Comparison of ENCODE assay signal across 11 cellular contexts in genomic region chrX:153829549-153829798, GRCh38. TPM values are rescaled to one million over a fixed set of nuclear protein-coding genes. Genes with fewer than 3 reads are reported as not detected.
DNase-seq lines count a peak whose midpoint lies in the region; ATAC-seq and TF ChIP-seq lines count a peak whose summit lies in the region.
"Had no signal": no experiment of that assay in that cellular context is flagged by ENCODE, and none has a peak within 500 bp of the region (broad histone marks: within the 10 kb centered on the region; RNA-seq: fewer than 3 reads in every experiment).

No MANE protein-coding gene starts in this region.

- H3K9ac ChIP-seq in SK-N-MC (ENCODE audit: insufficient read length) = no peak overlapping the region

- CTCF ChIA-PET in CD4-positive, alpha-beta T cell (lab: Charles Lee) = no interaction called here

- no peaks in the 10 kb centered on the region for H4K20me1 ChIP-seq in hepatocyte (ENCODE audit: insufficient read depth, poor library complexity, severe bottlenecking)

- WGBS in hepatocyte (ENCODE audit: low lambda C conversion rate, missing lambda C conversion rate) = 32% methylated on average over 6 of the region's 27 CpGs
- 0% methylated on average over 6 of the region's 27 CpGs for WGBS in prostate gland
- 40% methylated on average over 2 of the region's 27 CpGs for WGBS in right lobe of liver (ENCODE audit: insufficient coverage, low coverage, low lambda C conversion rate, missing lambda C conversion rate)

- no peak overlapping the region for H2AFZ ChIP-seq in hepatocyte

- H3K4me3 Mint-ChIP-seq in CD4-positive, alpha-beta T cell = peak overlapping the region; percentile 78

- peaks cover 23% of the 10 kb centered on the region for H3K4me1 Mint-ChIP-seq in CD4-positive, alpha-beta T cell (ENCODE audit: low read depth)

- no peaks in the 10 kb centered on the region for H3K27me3 ChIP-seq in CD4-positive, alpha-beta T cell (ENCODE audit: control insufficient read depth, insufficient read depth, low read length)
- H3K27me3 ChIP-seq in hepatocyte (peaks cover 34% of the 10 kb centered on the region), prostate gland (replicated peaks; ENCODE audit: insufficient read depth) (no peaks in the 10 kb centered on the region), right lobe of liver (peaks cover 0 to 27% of the 10 kb centered on the region in 2 donors)

- H3K27ac ChIP-seq in CD4-positive, alpha-beta T cell (ENCODE audit: low read depth, low read length) = no peak overlapping the region
- H3K27ac ChIP-seq in SK-N-MC (no peak overlapping the region), hepatocyte (no peak overlapping the region), prostate gland (no peak overlapping the region), right lobe of liver (no peak overlapping the region)
- H3K27ac ChIP-seq: epithelial cell of prostate had no signal

- intact Hi-C loops in CD4-positive, alpha-beta T cell (cut with DNase I, micrococcal nuclease) = loop anchor here in 1 of 2 experiments (5.0 kb wide), 1 partner anchor 73 kb away; the partner anchor contains the start of gene AVPR2
- intact Hi-C loops in prostate gland (cut with DNase I) (no loop called here), right lobe of liver (cut with DNase I) (no loop called here)

- POLR2A ChIA-PET in CD4-positive, alpha-beta T cell (lab: Charles Lee) = no interaction called here

- H3K36me3 ChIP-seq in SK-N-MC (ENCODE audit: insufficient read depth, low read length) = no peaks in the 10 kb centered on the region
- H3K36me3 ChIP-seq in hepatocyte (replicated peaks; ENCODE audit: insufficient read depth, low read depth) = no peaks in the 10 kb centered on the region
- H3K36me3 ChIP-seq in prostate gland = no peaks in the 10 kb centered on the region
- H3K36me3 ChIP-seq in right lobe of liver = no peaks in the 10 kb centered on the region

- no peaks in the 10 kb centered on the region for H3K79me2 ChIP-seq in hepatocyte

- no peaks in the 10 kb centered on the region for H3K9me3 Mint-ChIP-seq in CD4-positive, alpha-beta T cell
- H3K9me3 Mint-ChIP-seq: activated T-helper 2 cell treated with anti-CD3 and anti-CD28 coated beads, Interferon-gamma antibody, Interleukin-2, Interleukin-4, amounts not matched to agents 10 μg/mL and 5 μg/mL and 100 μg/mL, durations not matched to agents 14 hours and 24 hours and 36 hours had no signal

- H3K4me1 ChIP-seq in hepatocyte (ENCODE audit: insufficient read depth) (no peaks in the 10 kb centered on the region), prostate gland (replicated peaks) (no peaks in the 10 kb centered on the region), right lobe of liver (no peaks in the 10 kb centered on the region)

- H3K36me3 Mint-ChIP-seq in CD4-positive, alpha-beta T cell (ENCODE audit: low read depth) = no peaks in the 10 kb centered on the region

- TF ChIP-seq CTCF in CD4-positive, alpha-beta T cell (IDR thresholded peaks at IDR 0.05) = no peak
- no peak for TF ChIP-seq CTCF in hepatocyte (IDR thresholded peaks at IDR 0.05; ENCODE audit: poor library complexity)
- TF ChIP-seq CTCF in prostate gland (IDR thresholded peaks at IDR 0.05) = no peak
- TF ChIP-seq CTCF in right lobe of liver (IDR thresholded peaks at IDR 0.05) = no peak

- H3K27me3 Mint-ChIP-seq in CD4-positive, alpha-beta T cell = no peaks in the 10 kb centered on the region

- no peaks in the 10 kb centered on the region for H3K9me3 ChIP-seq in CD4-positive, alpha-beta T cell (ENCODE audit: control insufficient read depth, low read length)
- H3K9me3 ChIP-seq in SK-N-MC (ENCODE audit: low read depth, low read length) (no peaks in the 10 kb centered on the region), hepatocyte (ENCODE audit: low read depth) (no peaks in the 10 kb centered on the region), prostate gland (no peaks in the 10 kb centered on the region), right lobe of liver (no peaks in the 10 kb centered on the region)

- H3K9me2 ChIP-seq in hepatocyte (replicated peaks; ENCODE audit: insufficient read depth) = no peaks in the 10 kb centered on the region

- peak overlapping the region; percentile 71 for H3K4me2 ChIP-seq in hepatocyte

- H3K4me3 ChIP-seq in SK-N-MC (peak overlapping the region; percentile 77), hepatocyte (no peak overlapping the region), prostate gland (peak overlapping the region; percentile 22), right lobe of liver (peak overlapping the region in 1 of 3 donors; percentile 31)

- DNase-seq in CD4-positive, alpha-beta T cell = no peak
- no peak for DNase-seq in SK-N-MC (ENCODE audit: low read depth, low spot score)
- DNase-seq in hepatocyte (ENCODE audit: low spot score) = no peak
- no peak for DNase-seq in prostate gland (ENCODE audit: low spot score)
- no peak for DNase-seq in right lobe of liver
- DNase-seq in C1 segment of cervical spinal cord (lab: John Stamatoyannopoulos, UW) = no peak
- DNase-seq in NCI-H2081 (lab: John Stamatoyannopoulos, UW) = no peak
- DNase-seq in cerebellum (ENCODE audit: low spot score) = no peak

- ATAC-seq in CD4-positive, alpha-beta T cell (ENCODE audit: poor library complexity) = no peak
- ATAC-seq in right lobe of liver = no peak

- H3K27ac Mint-ChIP-seq in CD4-positive, alpha-beta T cell = no peak overlapping the region
- H3K27ac Mint-ChIP-seq: activated T-helper 2 cell treated with anti-CD3 and anti-CD28 coated beads, Interferon-gamma antibody, Interleukin-2, Interleukin-4, amounts not matched to agents 10 μg/mL and 5 μg/mL and 100 μg/mL, durations not matched to agents 14 hours and 24 hours and 36 hours had no signal

- no peak for TF ChIP-seq POLR2A in prostate gland (IDR thresholded peaks at IDR 0.05)
- TF ChIP-seq POLR2A in right lobe of liver (IDR thresholded peaks at IDR 0.05) = no peak

RNA-seq across cellular contexts. Expression of gene PDZD4, which starts 0.9 kb away (rescaled TPM):
- total RNA-seq in CD4-positive, alpha-beta T cell = 10 to 100 TPM; 24.8 to 26.8 TPM
- total RNA-seq in hepatocyte (1.6 and 2.8 TPM in 2 replicates), prostate gland (10 to 100 TPM in 1 of 2 donors, 1 to 10 TPM in 1; 7.2 to 16.8 TPM), right lobe of liver (1 to 10 TPM in 5 of 6 experiments, under 1 TPM in 1; 0.61 to 2.3 (median 1.5) TPM), cerebellum (89.6 TPM)
- 0.59 and 1.4 TPM in 2 replicates for polyA plus RNA-seq in hepatocyte

RNA-seq across cellular contexts. Expression of gene SSR4, which starts 35.0 kb away (rescaled TPM):
- total RNA-seq in CD4-positive, alpha-beta T cell = 100 to 1,000 TPM; 171 to 173 TPM
- total RNA-seq in hepatocyte (316 and 385 TPM in 2 replicates), prostate gland (100 to 1,000 TPM; 288 to 623 TPM), right lobe of liver (100 to 1,000 TPM; 150 to 221 (median 205) TPM), cerebellum (68.6 TPM)
- polyA plus RNA-seq in hepatocyte = 665 and 693 TPM in 2 replicates

RNA-seq across cellular contexts. Expression of gene IDH3G, which starts 35.3 kb away (rescaled TPM):
- total RNA-seq in CD4-positive, alpha-beta T cell = 10 to 100 TPM; 46.8 to 47.3 TPM
- total RNA-seq in hepatocyte = 35.4 and 35.8 TPM in 2 replicates
- polyA plus RNA-seq in hepatocyte = 60.0 and 74.3 TPM in 2 replicates
- total RNA-seq in prostate gland = 100 to 1,000 TPM; 106 to 122 TPM
- total RNA-seq in right lobe of liver = 10 to 100 TPM; 19.4 to 70.1 (median 27.4) TPM
- total RNA-seq in cerebellum = 31.1 TPM

RNA-seq across cellular contexts. Expression of gene SRPK3, which starts 48.6 kb away (rescaled TPM):
- not detected for total RNA-seq in CD4-positive, alpha-beta T cell
- total RNA-seq in hepatocyte = 0.08 and 0.20 TPM in 2 replicates
- 0.32 and 0.89 TPM in 2 replicates for polyA plus RNA-seq in hepatocyte
- 1 to 10 TPM; 1.4 to 2.7 TPM for total RNA-seq in prostate gland
- not detected for total RNA-seq in right lobe of liver
- 0.18 TPM for total RNA-seq in cerebellum
- total RNA-seq: activated T-helper 2 cell treated with anti-CD3 and anti-CD28 coated beads, Interferon-gamma antibody, Interleukin-2, Interleukin-4, amounts not matched to agents 10 μg/mL and 5 μg/mL and 100 μg/mL, durations not matched to agents 14 hours and 24 hours and 36 hours; T-helper 1 cell treated with Interleukin-12 subunit alpha and Interleukin-12 subunit beta and Interleukin-4 antibody, amounts not matched to agents 30 ng/mL and 1 ng/mL, for 36 hours had no signal

RNA-seq across cellular contexts. Expression of gene L1CAM, which starts 56.5 kb away (rescaled TPM):
- total RNA-seq in CD4-positive, alpha-beta T cell = 1 to 10 TPM in 1 of 2 experiments, under 1 TPM in 1; 0.89 to 1.2 TPM
- 0.12 and 0.33 TPM in 2 replicates for total RNA-seq in hepatocyte
- 0.40 and 0.69 TPM in 2 replicates for polyA plus RNA-seq in hepatocyte
- total RNA-seq in prostate gland = 10 to 100 TPM in 1 of 2 donors, under 1 TPM in 1; 0.73 to 18.0 TPM
- total RNA-seq in right lobe of liver = under 1 TPM in 4 of 6 experiments, not detected in 2; 0.33 to 0.64 (median 0.47) TPM
- 107 TPM for total RNA-seq in cerebellum
